ENCODE assay signal across 15 cellular contexts in genomic region chr22:23781533-23781932, GRCh38. TPM values are rescaled to one million over a fixed set of nuclear protein-coding genes. Genes with fewer than 3 reads are reported as not detected.
DNase-seq lines count a peak whose midpoint lies in the region; ATAC-seq and TF ChIP-seq lines count a peak whose summit lies in the region.
"Had no signal": no experiment of that assay in that cellular context is flagged by ENCODE, and none has a peak within 500 bp of the region (broad histone marks: within the 10 kb centered on the region; RNA-seq: fewer than 3 reads in every experiment).

No MANE protein-coding gene starts in this region.

- H3K27me3 ChIP-seq in dorsolateral prefrontal cortex (no peaks in the 10 kb centered on the region), osteoblast (ENCODE audit: insufficient read depth, low read length) (no peaks in the 10 kb centered on the region)

- H3K36me3 ChIP-seq in osteoblast (ENCODE audit: insufficient read depth, low read length): no peaks in the 10 kb centered on the region

- H3K4me3 Mint-ChIP-seq in Calu3 (ENCODE audit: low read depth, unreplicated experiment): no peak overlapping the region
- H3K4me3 Mint-ChIP-seq: CD14-positive monocyte; T-helper 2 cell treated with Interferon-gamma antibody and Interleukin-4, amounts not matched to agents 5 μg/mL and 100 μg/mL, for 36 hours had no signal

- H2AFZ ChIP-seq in osteoblast (ENCODE audit: low read length): peak overlapping the region; percentile 67

- H3K4me1 ChIP-seq in osteoblast (ENCODE audit: insufficient read depth, low read length): peaks cover 30% of the 10 kb centered on the region

- peaks cover 6% of the 10 kb centered on the region for H3K36me3 Mint-ChIP-seq in Calu3 (ENCODE audit: insufficient read depth, unreplicated experiment)
- H3K36me3 Mint-ChIP-seq: CD14-positive monocyte had no signal

- H4K20me1 ChIP-seq in osteoblast (ENCODE audit: insufficient read depth, low read length): no peaks in the 10 kb centered on the region

- peak; percentile 34 for DNase-seq in Calu3
- DNase-seq in NCI-H460 (ENCODE audit: extremely low read depth, low read depth): peak; percentile 36
- DNase-seq in dorsolateral prefrontal cortex: peak in 2 of 10 donors; percentile 44 to 63
- peak; percentile 99 for DNase-seq in osteoblast (ENCODE audit: insufficient read length, low spot score, missing footprints)
- no peak for DNase-seq in NCI-H2107 (lab: John Stamatoyannopoulos, UW)
- DNase-seq in central memory CD4-positive, alpha-beta T cell: no peak
- no peak for DNase-seq in stimulated activated naive CD4-positive, alpha-beta T cell (lab: John Stamatoyannopoulos, UW)
- DNase-seq: left cardiac atrium; NCI-H1417 treated with DMSO at 0.1 percent for 48 hours; stimulated activated CD4-positive, alpha-beta T cell treated with anti-CD3 and anti-CD28 coated beads, Interleukin-1b, Interleukin-23, amount 100 ng/mL, for 48 hours had no signal

- TF ChIP-seq CTCF in Calu3 (IDR thresholded peaks at IDR 0.05; ENCODE audit: unreplicated experiment) (no peak), dorsolateral prefrontal cortex (IDR thresholded peaks at IDR 0.05 in 54 of 56, conservative IDR thresholded peaks at IDR 0.05 in 2 of 56; ENCODE audit: low read depth in 1 of 56, partially characterized antibody in 56 of 56) (no peak), osteoblast (IDR thresholded peaks at IDR 0.05; ENCODE audit: extremely low read depth, low read depth, low read length) (no peak)

- BruUV-seq in Calu3 (replicated peaks; lab: Mats Ljungman, UMichigan): no TSS peak

- H3K27ac Mint-ChIP-seq in Calu3 (ENCODE audit: unreplicated experiment): no peak overlapping the region
- H3K27ac Mint-ChIP-seq: T-helper 2 cell treated with Interferon-gamma antibody and Interleukin-4, amounts not matched to agents 5 μg/mL and 100 μg/mL, for 36 hours had no signal

- intact Hi-C loops in Calu3 (cut with micrococcal nuclease; ENCODE audit: unreplicated experiment) (loop anchor here (10.0 kb wide), 1 partner anchor 53 kb away; the partner anchor contains the start of gene DERL3), dorsolateral prefrontal cortex (cut with DNase I) (loop anchor here in 1 of 2 donors (5.0 kb wide), 1 partner anchor 61 kb away; no protein-coding TSS in a partner anchor)

- peaks cover 29% of the 10 kb centered on the region for H3K4me1 Mint-ChIP-seq in Calu3 (ENCODE audit: low read depth, unreplicated experiment)

- no peaks in the 10 kb centered on the region for H3K9me3 Mint-ChIP-seq in Calu3 (ENCODE audit: low read depth, unreplicated experiment)
- H3K9me3 Mint-ChIP-seq: CD14-positive monocyte; nephron; T-helper 2 cell treated with Interferon-gamma antibody and Interleukin-4, amounts not matched to agents 5 μg/mL and 100 μg/mL, for 36 hours had no signal

- no peak for ATAC-seq in HG02678 (IDR thresholded peaks at IDR 0.05; ENCODE audit: unreplicated experiment)
- ATAC-seq: left cardiac atrium had no signal

- H3K79me2 ChIP-seq in osteoblast (ENCODE audit: insufficient read depth, low read length): no peaks in the 10 kb centered on the region

- peak overlapping the region; percentile 14 for H3K4me2 ChIP-seq in osteoblast (ENCODE audit: insufficient read depth, low read length)

- CTCF ChIA-PET in Calu3 (lab: Charles Lee): interaction anchor here (0.6 to 0.8 kb wide), 3 partner anchors 11 to 915 kb away, joined by 3 to 5 read pairs (median 4); partner anchors contain the start of gene SLC2A11

- H3K4me3 ChIP-seq in dorsolateral prefrontal cortex: peak overlapping the region in 1 of 59 donors; percentile 23
- no peak overlapping the region for H3K4me3 ChIP-seq in osteoblast (ENCODE audit: insufficient read depth, low read length)

- no peaks in the 10 kb centered on the region for H3K9me3 ChIP-seq in osteoblast (ENCODE audit: low read depth, low read length)

- no peaks in the 10 kb centered on the region for H3K27me3 Mint-ChIP-seq in Calu3 (ENCODE audit: unreplicated experiment)

- peak overlapping the region in 46 of 59 donors; percentile 3 to 87 (median 70) for H3K27ac ChIP-seq in dorsolateral prefrontal cortex
- peak overlapping the region; percentile 29 for H3K27ac ChIP-seq in osteoblast (ENCODE audit: low read depth, low read length)

RNA-seq across cellular contexts. Expression of gene SMARCB1, which starts 5.2 kb away (rescaled TPM):
- total RNA-seq in Calu3 (2022): 88.2 and 88.8 TPM in 2 replicates
- total RNA-seq in NCI-H460 (2014; rRNA removed; shearing (Covaris generic)): 45.5 and 49.6 TPM in 2 replicates
- polyA plus RNA-seq in NCI-H460 (2014; cell fraction: nucleus; rRNA removed): 31.7 and 39.8 TPM in 2 replicates
- 10 to 100 TPM; 60.2 to 91.8 (median 72.1) TPM for total RNA-seq in dorsolateral prefrontal cortex
- total RNA-seq in osteoblast: 49.2 and 51.3 TPM in 2 replicates

RNA-seq across cellular contexts. Expression of gene MMP11, which starts 8.9 kb away (rescaled TPM):
- total RNA-seq in Calu3 (2022) (2.0 and 3.4 TPM in 2 replicates), dorsolateral prefrontal cortex (1 to 10 TPM in 97 of 120 experiments, under 1 TPM in 22, not detected in 1; 0.32 to 4.5 (median 1.7) TPM), osteoblast (23.5 and 41.3 TPM in 2 replicates)
- total RNA-seq in NCI-H460 (2014; rRNA removed; shearing (Covaris generic)): 1.8 and 2.1 TPM in 2 replicates
- 2.5 and 8.8 TPM in 2 replicates for polyA plus RNA-seq in NCI-H460 (2014; cell fraction: nucleus; rRNA removed)
- polyA plus RNA-seq: CD14-positive monocyte had no signal

RNA-seq across cellular contexts. Expression of gene CHCHD10, which starts 13.8 kb away (rescaled TPM):
- total RNA-seq in Calu3 (2022) (155 and 181 TPM in 2 replicates), dorsolateral prefrontal cortex (100 to 1,000 TPM in 119 of 120 experiments, 10 to 100 TPM in 1; 87.5 to 320 (median 183) TPM), osteoblast (0.88 and 1.1 TPM in 2 replicates)
- 38.2 and 44.3 TPM in 2 replicates for total RNA-seq in NCI-H460 (2014; rRNA removed; shearing (Covaris generic))
- 11.2 and 54.2 TPM in 2 replicates for polyA plus RNA-seq in NCI-H460 (2014; cell fraction: nucleus; rRNA removed)

RNA-seq across cellular contexts. Expression of gene C22orf15, which starts 18.7 kb away (rescaled TPM):
- total RNA-seq in Calu3 (2022): not detected in 2 replicates
- not detected in 2 replicates for total RNA-seq in NCI-H460 (2014; rRNA removed; shearing (Covaris generic))
- polyA plus RNA-seq in NCI-H460 (2014; cell fraction: nucleus; rRNA removed): not detected in 2 replicates
- under 1 TPM in 4 of 120 experiments, not detected in 116; 0.26 to 0.74 (median 0.47) TPM for total RNA-seq in dorsolateral prefrontal cortex
- 0.72 and 0.88 TPM in 2 replicates for total RNA-seq in osteoblast
- total RNA-seq: left cardiac atrium had no signal

RNA-seq across cellular contexts. Expression of gene VPREB3, which starts 27.3 kb away (rescaled TPM):
- total RNA-seq in Calu3 (2022): 0.86 TPM in 1 of 2 replicates, not detected in the other
- not detected in 2 replicates for total RNA-seq in NCI-H460 (2014; rRNA removed; shearing (Covaris generic))
- polyA plus RNA-seq in NCI-H460 (2014; cell fraction: nucleus; rRNA removed): not detected in 2 replicates
- total RNA-seq in dorsolateral prefrontal cortex: 1 to 10 TPM in 88 of 120 experiments, under 1 TPM in 2, not detected in 30; 0.93 to 5.8 (median 2.1) TPM
- not detected in 2 replicates for total RNA-seq in osteoblast
- total RNA-seq: epithelial cell of proximal tubule had no signal

Comparison
In these comparisons a context has a peak if more than half of its experiments do, and no peak if none do; other contexts are left out.
1. DNase-seq: peak in Calu3 (single experiment), NCI-H460 (single experiment) and osteoblast (single experiment); none in NCI-H2107 (single experiment), central memory CD4-positive, alpha-beta T cell (single experiment) and stimulated activated naive CD4-positive, alpha-beta T cell (0 of 6).
2. RNA of gene CHCHD10, which starts 13.8 kb away (total RNA-seq): 87.5 to 320 TPM in dorsolateral prefrontal cortex, 155 to 181 TPM in Calu3 and 38.2 to 44.3 TPM in NCI-H460; 0.88 to 1.1 TPM in osteoblast; every median in the first group is over 10 times any median in the second.